16 cellular contexts compared by ENCODE assay signal in the genomic region with DNA sequence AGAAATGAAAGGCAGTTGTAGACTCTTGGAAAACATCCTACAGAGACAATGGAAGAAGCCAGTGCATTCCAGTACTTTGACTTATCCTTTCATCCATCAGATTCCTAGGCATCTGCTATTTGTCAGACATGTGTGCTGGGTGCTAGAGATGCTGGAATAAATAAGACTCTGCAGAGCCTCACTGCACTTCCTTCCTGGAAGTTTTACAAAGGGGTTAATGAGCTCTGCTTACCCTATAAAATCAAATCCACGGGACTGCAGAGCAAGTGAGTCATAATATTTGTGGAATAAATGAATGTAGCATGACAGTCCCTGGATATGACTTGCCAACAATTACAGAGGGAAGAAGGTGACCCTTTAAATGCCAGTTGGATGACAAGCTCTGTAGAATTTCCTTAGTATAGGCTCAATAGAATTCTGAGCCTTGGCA. TPM values are rescaled to one million over a fixed set of nuclear protein-coding genes. Genes with fewer than 3 reads are reported as not detected.
DNase-seq lines count a peak whose midpoint lies in the region; ATAC-seq, FAIRE-seq and TF ChIP-seq lines count a peak whose summit lies in the region.
"Had no signal": no experiment of that assay in that cellular context is flagged by ENCODE, and none has a peak within 500 bp of the region (broad histone marks: within the 10 kb centered on the region; RNA-seq: fewer than 3 reads in every experiment).

No MANE protein-coding gene starts in this region.

- DNase-seq in A549 (ENCODE audit: low read depth in 1 of 2, low spot score in 1 of 2) (peak in 1 of 2 experiments; percentile 22), HTR-8/SVneo (ENCODE audit: insufficient read length, low spot score) (peak; percentile 61), astrocyte of the hippocampus (ENCODE audit: low read depth, low spot score) (peak; percentile 46), foreskin melanocyte (peak; percentile 40), CD14-positive monocyte (ENCODE audit: low spot score) (no peak), right cardiac atrium (no peak)
- DNase-seq in stimulated activated CD8-positive, alpha-beta memory T cell treated with anti-CD3 and anti-CD28 coated beads, Interleukin-4, amount 100 ng/mL, for 48 hours: no peak
- DNase-seq: activated CD4-positive, alpha-beta T cell treated with anti-CD3 and anti-CD28 coated beads, Interleukin-2, amount 10 ng/mL, durations not matched to agents 7 days and 5 days; activated gamma-delta T cell; NCI-H1417; NCI-H526 treated with DMSO at 0.1 percent for 48 hours had no signal

- TF ChIP-seq RAD21 in A549 (conservative IDR thresholded peaks at IDR 0.05 in 1 of 2, IDR thresholded peaks at IDR 0.05 in 1 of 2): no peak

- no peak overlapping the region for H3K4me3 Mint-ChIP-seq in CD14-positive monocyte
- H3K4me3 Mint-ChIP-seq: activated CD4-positive, alpha-beta T cell treated with anti-CD3 and anti-CD28 coated beads, Interleukin-2, amount 10 ng/mL, durations not matched to agents 7 days and 5 days; memory B cell had no signal

- WGBS in A549 (ENCODE audit: missing lambda C conversion rate): 0% methylated on average over 1 of the region's 1 CpG
- WGBS in right cardiac atrium: 18% methylated on average over 1 of the region's 1 CpG

- TF ChIP-seq CTCF in A549 (IDR thresholded peaks at IDR 0.05): no peak
- no peak for TF ChIP-seq CTCF in CD14-positive monocyte (IDR thresholded peaks at IDR 0.05)

- FAIRE-seq in A549 (lab: Jason Lieb, UNC) (no peak), HTR-8/SVneo (lab: Jason Lieb, UNC) (no peak)
- FAIRE-seq: A204.1, colon had no signal

- H3K9me3 ChIP-seq in A549: 0 out of 3 replicates have a peak, but pooled peaks cover 6% of the 10 kb centered on the region
- no peaks in the 10 kb centered on the region for H3K9me3 ChIP-seq in right cardiac atrium (ENCODE audit: control insufficient read depth, low read length)

- H3K27me3 ChIP-seq in right cardiac atrium (ENCODE audit: control insufficient read depth, insufficient read depth): no peaks in the 10 kb centered on the region

- intact Hi-C loops in CD14-positive monocyte (cut with micrococcal nuclease) (no loop called here), right cardiac atrium (cut with DNase I) (no loop called here)

- peaks cover 0 to 3% (median 2%) of the 10 kb centered on the region in 7 donors for H3K9me3 Mint-ChIP-seq in CD14-positive monocyte
- H3K9me3 Mint-ChIP-seq: activated CD4-positive, alpha-beta T cell treated with anti-CD3 and anti-CD28 coated beads, Interleukin-2, amount 10 ng/mL, durations not matched to agents 7 days and 5 days had no signal

- CTCF ChIA-PET in A549 (lab: Yijun Ruan, JAX): interaction anchor here (1.0 to 2.2 kb wide), 2 partner anchors 13 to 18 kb away, joined by 4 to 8 read pairs; no protein-coding TSS in a partner anchor

- POLR2A ChIA-PET in A549 (lab: Yijun Ruan, JAX): interaction anchor here (0.5 kb wide), 1 partner anchor 13 kb away, joined by 3 read pairs; no protein-coding TSS in a partner anchor

- H3K4me1 ChIP-seq in A549 (peaks cover 16% of the 10 kb centered on the region), right cardiac atrium (ENCODE audit: control insufficient read depth, insufficient read depth, low read length) (no peaks in the 10 kb centered on the region)

- TF ChIP-seq EP300 in A549 (IDR thresholded peaks at IDR 0.05): no peak

- H3K36me3 Mint-ChIP-seq in CD14-positive monocyte: no peaks in the 10 kb centered on the region
- H3K36me3 Mint-ChIP-seq: memory B cell had no signal

- H3K27ac ChIP-seq in A549 (peak overlapping the region in 1 of 2 experiments; percentile 11; a peak in 2 of 6 replicates), right cardiac atrium (ENCODE audit: low read length) (no peak overlapping the region)

- ATAC-seq in A549 (peak; percentile 28 to 43; a peak in 4 of 6 replicates), right cardiac atrium (no peak), HG02981 (IDR thresholded peaks at IDR 0.05; ENCODE audit: unreplicated experiment) (no peak)

- no peak for TF ChIP-seq POLR2A in A549 (IDR thresholded peaks at IDR 0.05; ENCODE audit: low read length)

- no peak overlapping the region for H3K4me3 ChIP-seq in A549
- no peak overlapping the region for H3K4me3 ChIP-seq in right cardiac atrium (ENCODE audit: low read length)

- peaks cover 8 to 14% (median 10%) of the 10 kb centered on the region in 3 donors for H3K27me3 Mint-ChIP-seq in CD14-positive monocyte (ENCODE audit: low read depth in 3 of 3)
- H3K27me3 Mint-ChIP-seq: activated CD4-positive, alpha-beta T cell treated with anti-CD3 and anti-CD28 coated beads, Interleukin-2, amount 10 ng/mL, durations not matched to agents 7 days and 5 days had no signal

- H3K27ac Mint-ChIP-seq in CD14-positive monocyte: no peak overlapping the region
- H3K27ac Mint-ChIP-seq: activated CD4-positive, alpha-beta T cell treated with anti-CD3 and anti-CD28 coated beads, Interleukin-2, amount 10 ng/mL, durations not matched to agents 7 days and 5 days; memory B cell; progenitor cell of endocrine pancreas had no signal

- no peaks in the 10 kb centered on the region for H3K4me1 Mint-ChIP-seq in CD14-positive monocyte
- H3K4me1 Mint-ChIP-seq: activated CD4-positive, alpha-beta T cell treated with anti-CD3 and anti-CD28 coated beads, Interleukin-2, amount 10 ng/mL, durations not matched to agents 7 days and 5 days; memory B cell had no signal

- H3K4me2 ChIP-seq in A549: peak overlapping the region; percentile 18

TF ChIP-seq in A549, 52 proteins besides CTCF, POLR2A, EP300 and RAD21:
- no peak for TF ChIP-seq EHMT2 (IDR thresholded peaks at IDR 0.05; ENCODE audit: low read depth)
- 0 out of 2 replicates have a peak, but pooled peaks have one; percentile 20 for TF ChIP-seq FOSL2 (IDR thresholded peaks at IDR 0.05)
- no peak; the same call in 1 of the 2 replicates for TF ChIP-seq FOSL2 (CRISPR knock-in tag; IDR thresholded peaks at IDR 0.05)
TF ChIP-seq in A549: peak in this region for 1.

RNA-seq across cellular contexts. Expression of a gene that starts 52.7 kb away (rescaled TPM):
- 56.1 and 106 TPM in 2 replicates for polyA plus RNA-seq in A549 (2011; rRNA removed)
- polyA plus RNA-seq in A549 (2012; cell fraction: cytosol; rRNA removed): 51.6 and 76.5 TPM in 2 replicates
- 147 and 167 TPM in 2 replicates for polyA plus RNA-seq in A549 (2012; cell fraction: nucleus; rRNA removed)
- 27.5 to 31.5 TPM (median 31.4 TPM) in 3 replicates for polyA plus RNA-seq in A549 (2017; fragmentation: RNase III; extraction: RNeasy Plus Mini Kit Qiagen cat#74134 plus additional on column Dnase treatment)
- 73.2 and 96.6 TPM in 2 replicates for polyA minus RNA-seq in A549 (2011; rRNA and poly(A)+ RNA removed)
- not detected for polyA plus RNA-seq in CD14-positive monocyte
- 10 to 100 TPM; 39.1 to 53.4 (median 43.3) TPM for total RNA-seq in right cardiac atrium
- 36.8 TPM for polyA plus RNA-seq in right cardiac atrium

Comparison
In these comparisons a context has a peak if more than half of its experiments do, and no peak if none do; other contexts are left out.
1. ATAC-seq: peak in A549 (2 of 2); none in right cardiac atrium (0 of 2) and HG02981 (single experiment).
2. DNase-seq: peak in HTR-8/SVneo (single experiment), astrocyte of the hippocampus (single experiment) and foreskin melanocyte (single experiment); none in CD14-positive monocyte (single experiment), stimulated activated CD8-positive, alpha-beta memory T cell treated with anti-CD3 and anti-CD28 coated beads, Interleukin-4, amount 100 ng/mL, for 48 hours (single experiment) and right cardiac atrium (0 of 3).
3. RNA of a gene that starts 52.7 kb away (polyA plus RNA-seq): 27.5 to 167 TPM in A549 and 36.8 TPM in right cardiac atrium (single experiment); not detected in CD14-positive monocyte; every median in the first group is over 10 times any median in the second.